Comparison of ENCODE assay signal across 8 cellular contexts in the genomic region with DNA sequence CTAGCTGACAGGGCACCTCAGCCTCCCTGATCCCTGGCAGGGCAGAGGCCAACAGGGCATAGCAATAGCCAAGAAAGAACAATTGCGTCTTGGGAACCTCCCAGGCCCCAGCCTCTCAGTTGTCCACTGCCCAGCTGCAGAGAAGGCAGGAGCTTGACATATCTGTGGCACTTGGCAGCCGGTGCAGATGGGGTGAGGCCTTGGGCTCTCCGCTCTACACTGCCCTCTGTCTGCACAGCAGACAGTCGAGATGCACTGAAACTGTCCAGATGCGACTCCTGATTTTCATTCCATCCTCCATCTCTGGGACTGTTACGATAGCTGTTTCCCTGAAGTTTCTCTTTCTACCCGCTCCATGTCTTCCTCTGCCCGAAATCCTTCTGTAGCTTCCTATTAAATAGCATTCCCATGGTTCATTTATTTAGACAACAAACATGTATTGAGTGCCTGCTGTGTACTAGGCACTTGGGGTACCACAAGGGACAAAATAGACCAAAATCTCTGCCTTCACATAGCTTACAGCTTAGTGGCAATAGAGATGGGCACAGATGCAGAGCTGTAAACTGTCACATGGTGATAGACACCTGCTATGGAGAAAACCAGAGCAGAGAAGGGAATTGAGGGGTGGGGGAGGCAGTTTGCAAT. TPM values are rescaled to one million over a fixed set of nuclear protein-coding genes. Genes with fewer than 3 reads are reported as not detected.
DNase-seq lines count a peak whose midpoint lies in the region; ATAC-seq and TF ChIP-seq lines count a peak whose summit lies in the region.

No MANE protein-coding gene starts in this region.

- TF ChIP-seq RAD21 in neural cell (conservative IDR thresholded peaks at IDR 0.05): no peak

- peak; percentile 39 to 67 (median 53) for TF ChIP-seq CTCF in esophagus squamous epithelium (IDR thresholded peaks at IDR 0.05)
- peak; percentile 15 for TF ChIP-seq CTCF in neural cell (IDR thresholded peaks at IDR 0.05; ENCODE audit: poor library complexity, severe bottlenecking)

- H3K36me3 ChIP-seq in esophagus squamous epithelium (peaks cover 4 to 34% (median 16%) of the 10 kb centered on the region in 3 donors), neural cell (ENCODE audit: insufficient read depth, low read length) (no peaks in the 10 kb centered on the region)

- peak overlapping the region in 1 of 4 donors; percentile 1 for H3K4me3 ChIP-seq in esophagus squamous epithelium
- no peak overlapping the region for H3K4me3 ChIP-seq in neural cell (ENCODE audit: low read length)

- H3K4me1 ChIP-seq in esophagus squamous epithelium: peaks cover 13 to 57% (median 15%) of the 10 kb centered on the region in 3 donors

- no peak overlapping the region for H3K4me2 ChIP-seq in neural cell (ENCODE audit: low read length)

- H3K9me3 ChIP-seq in esophagus squamous epithelium (no peaks in the 10 kb centered on the region), neural cell (ENCODE audit: low read length) (no peaks in the 10 kb centered on the region)

- H3F3A ChIP-seq in neural cell (ENCODE audit: insufficient read depth, low read length, poor library complexity, severe bottlenecking): no peaks in the 10 kb centered on the region

- peak overlapping the region in 1 of 4 donors; percentile 17 for H3K27ac ChIP-seq in esophagus squamous epithelium
- H3K27ac ChIP-seq in neural cell (ENCODE audit: low read length): no peak overlapping the region

- WGBS in esophagus squamous epithelium, 2 donors: 33 to 34% methylated on average over 7 to 8 of the region's 8 CpGs

- TF ChIP-seq EP300 in neural cell (conservative IDR thresholded peaks at IDR 0.05; ENCODE audit: poor library complexity, severe bottlenecking): no peak

- no peaks in the 10 kb centered on the region for H3K9me2 ChIP-seq in neural cell (ENCODE audit: insufficient read depth, low read length)

- no peak for TF ChIP-seq POLR2A in esophagus squamous epithelium (IDR thresholded peaks at IDR 0.05)

- H3K27me3 ChIP-seq in esophagus squamous epithelium (no peaks in the 10 kb centered on the region), neural cell (ENCODE audit: insufficient read depth, low read depth, low read length) (no peaks in the 10 kb centered on the region)

- H3K9ac ChIP-seq in neural cell (ENCODE audit: low read length): no peak overlapping the region

- H4K20me1 ChIP-seq in neural cell (ENCODE audit: insufficient read depth): no peaks in the 10 kb centered on the region

- H2AFZ ChIP-seq in neural cell (ENCODE audit: low read depth, low read length): no peak overlapping the region

- ATAC-seq in HG03280 (IDR thresholded peaks at IDR 0.05; ENCODE audit: unreplicated experiment) (no peak), GM21423 (IDR thresholded peaks at IDR 0.05; ENCODE audit: unreplicated experiment) (no peak)

- H3K79me2 ChIP-seq in neural cell (replicated peaks; ENCODE audit: insufficient read depth, low read length): peaks cover 8% of the 10 kb centered on the region

- intact Hi-C loops in esophagus squamous epithelium (cut with DNase I): no loop called here

- peak; percentile 7 to 36 for DNase-seq in NCI-H526 (lab: John Stamatoyannopoulos, UW)
- DNase-seq in NCI-H526 treated with DMSO at 0.1 percent for 48 hours (lab: John Stamatoyannopoulos, UW): no peak
- peak; percentile 60 for DNase-seq in NCI-H460 (ENCODE audit: extremely low read depth, low read depth)
- peak; percentile 67 for DNase-seq in activated CD8-positive, alpha-beta memory T cell treated with anti-CD3 and anti-CD28 coated beads for 24 hours
- DNase-seq in esophagus squamous epithelium (lab: John Stamatoyannopoulos, UW): no peak

TF ChIP-seq in neural cell, 6 proteins besides CTCF, POLR2A, EP300 and RAD21:
- TF ChIP-seq MXI1 (conservative IDR thresholded peaks at IDR 0.05; ENCODE audit: poor library complexity, severe bottlenecking) (no peak), TAF1 (IDR thresholded peaks at IDR 0.05; ENCODE audit: low read depth) (no peak), EZH2 (IDR thresholded peaks at IDR 0.05; ENCODE audit: borderline replicate concordance, insufficient read depth, low read length, poor library complexity, severe bottlenecking) (no peak), SMC3 (conservative IDR thresholded peaks at IDR 0.05; ENCODE audit: poor library complexity) (no peak), POLR2AphosphoS5 (IDR thresholded peaks at IDR 0.05) (no peak)
- TF ChIP-seq, protein P1, sequence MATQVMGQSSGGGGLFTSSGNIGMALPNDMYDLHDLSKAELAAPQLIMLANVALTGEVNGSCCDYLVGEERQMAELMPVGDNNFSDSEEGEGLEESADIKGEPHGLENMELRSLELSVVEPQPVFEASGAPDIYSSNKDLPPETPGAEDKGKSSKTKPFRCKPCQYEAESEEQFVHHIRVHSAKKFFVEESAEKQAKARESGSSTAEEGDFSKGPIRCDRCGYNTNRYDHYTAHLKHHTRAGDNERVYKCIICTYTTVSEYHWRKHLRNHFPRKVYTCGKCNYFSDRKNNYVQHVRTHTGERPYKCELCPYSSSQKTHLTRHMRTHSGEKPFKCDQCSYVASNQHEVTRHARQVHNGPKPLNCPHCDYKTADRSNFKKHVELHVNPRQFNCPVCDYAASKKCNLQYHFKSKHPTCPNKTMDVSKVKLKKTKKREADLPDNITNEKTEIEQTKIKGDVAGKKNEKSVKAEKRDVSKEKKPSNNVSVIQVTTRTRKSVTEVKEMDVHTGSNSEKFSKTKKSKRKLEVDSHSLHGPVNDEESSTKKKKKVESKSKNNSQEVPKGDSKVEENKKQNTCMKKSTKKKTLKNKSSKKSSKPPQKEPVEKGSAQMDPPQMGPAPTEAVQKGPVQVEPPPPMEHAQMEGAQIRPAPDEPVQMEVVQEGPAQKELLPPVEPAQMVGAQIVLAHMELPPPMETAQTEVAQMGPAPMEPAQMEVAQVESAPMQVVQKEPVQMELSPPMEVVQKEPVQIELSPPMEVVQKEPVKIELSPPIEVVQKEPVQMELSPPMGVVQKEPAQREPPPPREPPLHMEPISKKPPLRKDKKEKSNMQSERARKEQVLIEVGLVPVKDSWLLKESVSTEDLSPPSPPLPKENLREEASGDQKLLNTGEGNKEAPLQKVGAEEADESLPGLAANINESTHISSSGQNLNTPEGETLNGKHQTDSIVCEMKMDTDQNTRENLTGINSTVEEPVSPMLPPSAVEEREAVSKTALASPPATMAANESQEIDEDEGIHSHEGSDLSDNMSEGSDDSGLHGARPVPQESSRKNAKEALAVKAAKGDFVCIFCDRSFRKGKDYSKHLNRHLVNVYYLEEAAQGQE (IDR thresholded peaks at IDR 0.05; ENCODE audit: borderline replicate concordance): no peak

RNA-seq across cellular contexts. Expression of a gene that starts 3.3 kb away (rescaled TPM):
- total RNA-seq in NCI-H460 (2014; rRNA removed; shearing (Covaris generic)): 62.8 and 67.5 TPM in 2 replicates
- 197 and 211 TPM in 2 replicates for polyA plus RNA-seq in NCI-H460 (2014; cell fraction: nucleus; rRNA removed)
- total RNA-seq in esophagus squamous epithelium: 10 to 100 TPM; 21.5 to 57.2 (median 37.7) TPM
- 34.0 and 47.4 TPM in 2 replicates for polyA plus RNA-seq in neural cell
- 30.2 and 35.2 TPM in 2 replicates for polyA minus RNA-seq in neural cell

Comparison
In these comparisons a context has a peak if more than half of its experiments do, and no peak if none do; other contexts are left out.
1. DNase-seq: peak in NCI-H526 (2 of 2), NCI-H460 (single experiment) and activated CD8-positive, alpha-beta memory T cell treated with anti-CD3 and anti-CD28 coated beads for 24 hours (single experiment); none in NCI-H526 treated with DMSO at 0.1 percent for 48 hours (single experiment) and esophagus squamous epithelium (single experiment).